Comparison of ENCODE assay signal across 34 cellular contexts in the genomic region with DNA sequence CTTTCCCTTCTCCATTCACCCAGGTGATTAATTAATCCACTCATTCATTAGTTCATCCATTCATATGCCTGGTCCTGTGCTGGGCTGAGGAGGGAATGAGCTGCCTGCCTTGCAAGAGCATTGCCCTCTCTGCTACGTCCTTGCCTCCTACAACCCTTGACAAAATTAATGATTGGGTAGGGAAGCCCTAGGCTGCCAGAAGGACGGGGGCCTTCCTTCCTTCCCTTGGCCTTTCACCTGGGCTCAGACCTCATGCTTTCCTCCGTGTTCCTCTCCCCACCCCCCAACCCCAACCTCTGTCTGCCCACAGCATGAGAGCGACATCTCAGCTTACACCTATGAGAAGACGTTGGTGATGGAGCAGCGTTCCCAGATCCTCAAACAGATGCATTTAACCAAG. TPM values are rescaled to one million over a fixed set of nuclear protein-coding genes. Genes with fewer than 3 reads are reported as not detected.
"Had no signal": no experiment of that assay in that cellular context is flagged by ENCODE, and none has a peak within 500 bp of the region (broad histone marks: within the 10 kb centered on the region; RNA-seq: fewer than 3 reads in every experiment).

No MANE protein-coding gene starts in this region.

- H3K27me3 ChIP-seq: adrenal gland, body of pancreas had no signal

- H3K9me3 ChIP-seq: adrenal gland, body of pancreas, breast epithelium had no signal

- H3K36me3 ChIP-seq: adrenal gland, brain microvascular endothelial cell, breast epithelium had no signal

- H3K27ac ChIP-seq: adrenal gland, body of pancreas, brain microvascular endothelial cell, breast epithelium, VCaP had no signal

- H3K4me3 ChIP-seq: adrenal gland, body of pancreas, breast epithelium had no signal

- ATAC-seq: activated CD8-positive, alpha-beta T cell treated with anti-CD3 and anti-CD28 coated beads for 36 hours; activated naive CD4-positive, alpha-beta T cell treated with anti-CD3 and anti-CD28 coated beads, Interleukin-2, amount 50 U/mL, for 72 hours; activated T-cell treated with anti-CD3 and anti-CD28 coated beads, Interleukin-2, amount 50 U/mL, for 4 hours; activated T-cell treated with anti-CD3 and anti-CD28 coated beads, Interleukin-2, amount 50 U/mL, for 72 hours; activated T-helper 17 cell treated with anti-CD3 and anti-CD28 coated beads, Interleukin-2, amount 50 U/mL, for 72 hours; body of pancreas had no signal

- DNase-seq: activated B cell treated with CpG ODN at 0.5 μM for 24 hours; activated CD4-positive, alpha-beta memory T cell treated with anti-CD3 and anti-CD28 coated beads for 36 hours; activated CD4-positive, alpha-beta T cell treated with anti-CD3 and anti-CD28 coated beads for 4 hours; activated CD4-positive, alpha-beta T cell treated with anti-CD3 and anti-CD28 coated beads, Interleukin-2, amount 10 ng/mL, durations not matched to agents 24 days and 14 days; activated CD4-positive, alpha-beta T cell treated with anti-CD3 and anti-CD28 coated beads, Interleukin-2, amount 50 U/mL, for 1 hour; activated CD4-positive, alpha-beta T cell treated with anti-CD3 and anti-CD28 coated beads, Interleukin-2, amount 50 U/mL, for 4 hours; activated CD4-positive, CD25-positive, alpha-beta regulatory T cell treated with anti-CD3 and anti-CD28 coated beads, Interleukin-2, amount 50 U/mL, for 72 hours; activated CD8-positive, alpha-beta memory T cell treated with anti-CD3 and anti-CD28 coated beads, Interleukin-2, amount 50 U/mL, for 4 hours; activated CD8-positive, alpha-beta T cell treated with anti-CD3 and anti-CD28 coated beads for 36 hours; activated effector memory CD4-positive, alpha-beta T cell treated with anti-CD3 and anti-CD28 coated beads, Interleukin-2, amount 50 U/mL, for 16 hours; activated gamma-delta T cell treated with Interleukin-2 at 50 U/mL for 16 hours; activated naive CD4-positive, alpha-beta T cell; activated naive CD4-positive, alpha-beta T cell treated with anti-CD3 and anti-CD28 coated beads for 36 hours; activated naive CD4-positive, alpha-beta T cell treated with anti-CD3 and anti-CD28 coated beads, Interleukin-2, amount 50 U/mL, for 16 hours; activated naive CD8-positive, alpha-beta T cell treated with anti-CD3 and anti-CD28 coated beads for 36 hours; activated T-cell treated with anti-CD3 and anti-CD28 coated beads for 4 hours; activated T-cell treated with anti-CD3 and anti-CD28 coated beads, Interleukin-2, amount 50 U/mL, for 1 hour; activated T-cell treated with anti-CD3 and anti-CD28 coated beads, Interleukin-2, amount 50 U/mL, for 4 hours; activated T-cell treated with anti-CD3 and anti-CD28 coated beads, Interleukin-2, amount 50 U/mL, for 72 hours; adrenal gland; amniotic stem cell; aorta; body of pancreas; brain microvascular endothelial cell; central memory CD4-positive, alpha-beta T cell; T-helper 2 cell; T-helper 9 cell had no signal

RNA-seq across cellular contexts. Expression of gene SLC12A5, which starts 25.6 kb away (rescaled TPM):
- total RNA-seq: activated B cell treated with CpG ODN at 0.5 μM for 24 hours; activated CD4-positive, alpha-beta T cell treated with anti-CD3 and anti-CD28 coated beads, Interleukin-2, amount 10 ng/mL, durations not matched to agents 24 days and 14 days; activated CD8-positive, alpha-beta memory T cell treated with anti-CD3 and anti-CD28 coated beads for 36 hours; activated naive CD4-positive, alpha-beta T cell treated with anti-CD3 and anti-CD28 coated beads for 36 hours; activated T-cell treated with anti-CD3 and anti-CD28 coated beads, Interleukin-2, amount 50 U/mL, for 4 hours; activated T-helper 1 cell treated with anti-CD3 and anti-CD28 coated beads, Interleukin-12 subunit alpha, Interleukin-12 subunit beta, Interleukin-2, Interleukin-4 antibody, amounts not matched to agents 30 ng/mL and 10 ng/mL and 1 ng/mL, durations not matched to agents 14 hours and 24 hours and 36 hours; body of pancreas had no signal

RNA-seq across cellular contexts. Expression of gene MMP9, which starts 45.9 kb away (rescaled TPM):
- total RNA-seq: activated CD8-positive, alpha-beta memory T cell treated with anti-CD3 and anti-CD28 coated beads for 36 hours; activated naive CD4-positive, alpha-beta T cell treated with anti-CD3 and anti-CD28 coated beads for 36 hours; activated T-helper 17 cell treated with anti-CD3 and anti-CD28 coated beads, Interleukin-2, amount 50 U/mL, for 72 hours; cerebellum had no signal
